ENCODE assay signal across 17 cellular contexts in genomic region chr6:3869632-3870527, GRCh38. TPM values are rescaled to one million over a fixed set of nuclear protein-coding genes. Genes with fewer than 3 reads are reported as not detected.
DNase-seq lines count a peak whose midpoint lies in the region; ATAC-seq, FAIRE-seq and TF ChIP-seq lines count a peak whose summit lies in the region.
"Had no signal": no experiment of that assay in that cellular context is flagged by ENCODE, and none has a peak within 500 bp of the region (broad histone marks: within the 10 kb centered on the region; RNA-seq: fewer than 3 reads in every experiment).

No MANE protein-coding gene starts in this region.

- H3K9me3 Mint-ChIP-seq in activated CD4-positive, alpha-beta T cell treated with anti-CD3 and anti-CD28 coated beads for 36 hours (ENCODE audit: low read depth): no peaks in the 10 kb centered on the region
- H3K9me3 Mint-ChIP-seq: nephron had no signal

- H3K36me3 Mint-ChIP-seq in activated CD4-positive, alpha-beta T cell treated with anti-CD3 and anti-CD28 coated beads for 36 hours (ENCODE audit: low read depth): no peaks in the 10 kb centered on the region

- no peak for FAIRE-seq in pancreas (lab: Jason Lieb, UNC)
- FAIRE-seq: K562, kidney had no signal

- no peaks in the 10 kb centered on the region for H3K9me3 ChIP-seq in colonic mucosa
- no peaks in the 10 kb centered on the region for H3K9me3 ChIP-seq in pancreas
- H3K9me3 ChIP-seq: upper lobe of right lung had no signal

- no peaks in the 10 kb centered on the region for H3K27me3 ChIP-seq in colonic mucosa
- H3K27me3 ChIP-seq in pancreas: no peaks in the 10 kb centered on the region
- H3K27me3 ChIP-seq: upper lobe of right lung had no signal

- POLR2A ChIA-PET in activated CD4-positive, alpha-beta T cell treated with anti-CD3 and anti-CD28 coated beads for 36 hours (lab: Charles Lee): interaction anchor here (1.0 kb wide), 1 partner anchor 22 kb away, joined by 5 read pairs; no protein-coding TSS in a partner anchor

- H3K27ac ChIP-seq in colonic mucosa (no peak overlapping the region), pancreas (no peak overlapping the region)
- H3K27ac ChIP-seq: upper lobe of right lung had no signal

- DNase-seq in activated CD4-positive, alpha-beta T cell treated with anti-CD3 and anti-CD28 coated beads for 36 hours: peak; percentile 30
- no peak for DNase-seq in activated CD4-positive, alpha-beta T cell treated with anti-CD3 and anti-CD28 coated beads, Interleukin-2, amount 50 U/mL, for 4 hours
- DNase-seq in colonic mucosa (peak; percentile 37), pancreas (no peak), NCI-H2081 (lab: John Stamatoyannopoulos, UW) (no peak), G401 (ENCODE audit: low spot score) (no peak)
- DNase-seq in effector CD8-positive, alpha-beta T cell (lab: John Stamatoyannopoulos, UW): no peak
- DNase-seq: DMS153, foreskin melanocyte, kidney, NCI-H1436, NCI-H510A, T1000, upper lobe of right lung had no signal

- peak overlapping the region; percentile 71 for H3K27ac Mint-ChIP-seq in activated CD4-positive, alpha-beta T cell treated with anti-CD3 and anti-CD28 coated beads for 36 hours
- H3K27ac Mint-ChIP-seq: nephron had no signal

- CTCF ChIA-PET in activated CD4-positive, alpha-beta T cell treated with anti-CD3 and anti-CD28 coated beads for 36 hours (lab: Charles Lee): interaction anchor here (0.5 to 0.6 kb wide), 2 partner anchors 19 to 20 kb away, joined by 3 read pairs; no protein-coding TSS in a partner anchor

- peaks cover 5% of the 10 kb centered on the region for H3K4me1 ChIP-seq in colonic mucosa
- H3K4me1 ChIP-seq in pancreas: peaks cover 9 to 12% (median 10%) of the 10 kb centered on the region in 3 donors
- H3K4me1 ChIP-seq: upper lobe of right lung had no signal

- no peak overlapping the region for H3K4me3 Mint-ChIP-seq in activated CD4-positive, alpha-beta T cell treated with anti-CD3 and anti-CD28 coated beads for 36 hours
- H3K4me3 Mint-ChIP-seq: nephron had no signal

- peak; percentile 24 for ATAC-seq in activated CD4-positive, alpha-beta T cell treated with anti-CD3 and anti-CD28 coated beads for 36 hours
- ATAC-seq in HG02678 (IDR thresholded peaks at IDR 0.05; ENCODE audit: unreplicated experiment): peak; percentile 59
- peak; percentile 40 to 90 (median 78) for ATAC-seq in pancreas
- ATAC-seq: K562, upper lobe of right lung had no signal

- no peak for TF ChIP-seq CTCF in colonic mucosa (IDR thresholded peaks at IDR 0.05)
- TF ChIP-seq CTCF in pancreas (IDR thresholded peaks at IDR 0.05): no peak

- no peaks in the 10 kb centered on the region for H3K36me3 ChIP-seq in colonic mucosa
- H3K36me3 ChIP-seq in pancreas: no peaks in the 10 kb centered on the region
- H3K36me3 ChIP-seq: upper lobe of right lung had no signal

- H3K4me3 ChIP-seq in colonic mucosa (no peak overlapping the region), pancreas (no peak overlapping the region)
- H3K4me3 ChIP-seq: K562, upper lobe of right lung had no signal

- no peak overlapping the region for H3K9ac ChIP-seq in colonic mucosa (ENCODE audit: low read depth in 2 of 2, low read length in 2 of 2)

- H3K27me3 Mint-ChIP-seq in activated CD4-positive, alpha-beta T cell treated with anti-CD3 and anti-CD28 coated beads for 36 hours: peaks cover 9% of the 10 kb centered on the region

- WGBS in pancreas, 2 donors: 48 to 54% methylated on average over 16 of the region's 16 CpGs

- intact Hi-C loops in activated CD4-positive, alpha-beta T cell treated with anti-CD3 and anti-CD28 coated beads for 36 hours (cut with DNase I, micrococcal nuclease): no loop called here
- intact Hi-C loops in colonic mucosa (cut with DNase I) (no loop called here), pancreas (cut with DNase I) (no loop called here)

- peaks cover 35% of the 10 kb centered on the region for H3K4me1 Mint-ChIP-seq in activated CD4-positive, alpha-beta T cell treated with anti-CD3 and anti-CD28 coated beads for 36 hours

- in situ Hi-C loops in G401 (cut with HindIII; ENCODE audit: low sequenced_read_pairs): no loop called here

RNA-seq across cellular contexts. Expression of gene FAM50B, which starts 20.7 kb away (rescaled TPM):
- total RNA-seq in activated CD4-positive, alpha-beta T cell treated with anti-CD3 and anti-CD28 coated beads for 36 hours: 10 to 100 TPM in 1 of 2 experiments, 1 to 10 TPM in 1; 8.8 to 10.2 TPM
- total RNA-seq in colonic mucosa: 1 to 10 TPM; 3.2 to 3.9 TPM
- 1 to 10 TPM; 3.6 to 8.7 (median 5.9) TPM for total RNA-seq in pancreas
- polyA plus RNA-seq in pancreas: 1 to 10 TPM; 4.1 to 9.7 TPM
- not detected in 2 replicates for total RNA-seq in G401 (2014; rRNA removed; shearing (Covaris generic))

Comparison
In these comparisons a context has a peak if more than half of its experiments do, and no peak if none do; other contexts are left out.
1. DNase-seq: peak in activated CD4-positive, alpha-beta T cell treated with anti-CD3 and anti-CD28 coated beads for 36 hours (single experiment) and colonic mucosa (single experiment); none in activated CD4-positive, alpha-beta T cell treated with anti-CD3 and anti-CD28 coated beads, Interleukin-2, amount 50 U/mL, for 4 hours (0 of 2), pancreas (0 of 6), effector CD8-positive, alpha-beta T cell (single experiment), NCI-H2081 (0 of 2) and G401 (single experiment).
2. ATAC-seq: peak in every context shown above with its lines; median percentile 78 in pancreas; 59 in HG02678; 24 in activated CD4-positive, alpha-beta T cell treated with anti-CD3 and anti-CD28 coated beads for 36 hours.